Comparison of ENCODE assay signal across 21 cellular contexts in genomic region chr7:7702826-7703225, GRCh38. TPM values are rescaled to one million over a fixed set of nuclear protein-coding genes. Genes with fewer than 3 reads are reported as not detected.
DNase-seq lines count a peak whose midpoint lies in the region; ATAC-seq, FAIRE-seq and TF ChIP-seq lines count a peak whose summit lies in the region.
"Had no signal": no experiment of that assay in that cellular context is flagged by ENCODE, and none has a peak within 500 bp of the region (broad histone marks: within the 10 kb centered on the region; RNA-seq: fewer than 3 reads in every experiment).

No MANE protein-coding gene starts in this region.

- WGBS in right lobe of liver (ENCODE audit: insufficient coverage, low coverage, low lambda C conversion rate, missing lambda C conversion rate), result 44% methylated on average over 4 of the region's 4 CpGs

- DNase-seq in AG09309 (ENCODE audit: low read depth), result peak; percentile 55
- DNase-seq in GM12891 (ENCODE audit: insufficient read length, low spot score), result no peak
- DNase-seq in SK-N-MC (ENCODE audit: low read depth, low spot score), result peak; percentile 45
- DNase-seq in right lobe of liver, result no peak
- DNase-seq in NCI-H187 (lab: John Stamatoyannopoulos, UW), result no peak
- DNase-seq in stimulated activated naive CD8-positive, alpha-beta T cell treated with anti-CD3 and anti-CD28 coated beads, Interleukin-15, amount 100 ng/mL, for 72 hours, result no peak
- no peak for DNase-seq in activated CD8-positive, alpha-beta memory T cell treated with anti-CD3 and anti-CD28 coated beads, Interleukin-2, amount 50 U/mL, for 48 hours
- no peak for DNase-seq in DMS53 treated with DMSO at 0.1 percent for 48 hours (lab: John Stamatoyannopoulos, UW; ENCODE audit: unreplicated experiment)
- DNase-seq: activated CD4-positive, CD25-positive, alpha-beta regulatory T cell treated with anti-CD3 and anti-CD28 coated beads, Interleukin-2, amount 50 U/mL, for 72 hours; activated CD8-positive, alpha-beta memory T cell treated with anti-CD3 and anti-CD28 coated beads, Interleukin-2, amount 10 ng/mL, durations not matched to agents 7 days and 5 days; activated gamma-delta T cell treated with Interleukin-2 at 50 U/mL for 16 hours; anterior cingulate cortex; Caco-2; gastrocnemius medialis; MV-4-11; naive B cell; Right ventricle myocardium superior; stimulated activated CD4-positive, alpha-beta T cell treated with anti-CD3 and anti-CD28 coated beads, Interleukin-12 subunit alpha, Interleukin-12 subunit beta, amount 100 ng/mL, for 4 hours; uterus had no signal

- H3K9ac ChIP-seq in SK-N-MC (ENCODE audit: insufficient read length), result peak overlapping the region; percentile 12

- H3K4me3 ChIP-seq in AG09309 (ENCODE audit: control insufficient read depth, low read depth, low read length) (no peak overlapping the region), SK-N-MC (peak overlapping the region; percentile 45), right lobe of liver (no peak overlapping the region)
- H3K4me3 ChIP-seq: gastrocnemius medialis, uterus had no signal

- H3K27ac Mint-ChIP-seq in stimulated activated naive CD8-positive, alpha-beta T cell treated with anti-CD3 and anti-CD28 coated beads, Interleukin-15, amount 100 ng/mL, for 72 hours, result no peak overlapping the region
- H3K27ac Mint-ChIP-seq: activated CD8-positive, alpha-beta memory T cell treated with anti-CD3 and anti-CD28 coated beads, Interleukin-2, amount 10 ng/mL, durations not matched to agents 7 days and 5 days; IgD-negative memory B cell; stimulated activated memory B cell treated with anti-CD40 and anti-IgM and Interleukin-4, amounts not matched to agents 10 μg/mL and 1 μg/mL and 100 μg/mL, for 72 hours had no signal

- TF ChIP-seq CTCF in AG09309 (IDR thresholded peaks at IDR 0.05; ENCODE audit: control insufficient read depth, insufficient read depth, low read depth, low read length, missing control alignments), result no peak
- no peak for TF ChIP-seq CTCF in right lobe of liver (IDR thresholded peaks at IDR 0.05)

- no peaks in the 10 kb centered on the region for H3K36me3 ChIP-seq in SK-N-MC (ENCODE audit: insufficient read depth, low read length)
- H3K36me3 ChIP-seq in right lobe of liver, result no peaks in the 10 kb centered on the region
- H3K36me3 ChIP-seq: gastrocnemius medialis, uterus had no signal

- H3K4me1 ChIP-seq in right lobe of liver, result no peaks in the 10 kb centered on the region

- H3K27ac ChIP-seq in SK-N-MC, result no peak overlapping the region; the same call in 1 of the 2 replicates
- H3K27ac ChIP-seq in right lobe of liver, result no peak overlapping the region
- H3K27ac ChIP-seq: uterus had no signal

- H3K4me3 Mint-ChIP-seq in stimulated activated naive CD8-positive, alpha-beta T cell treated with anti-CD3 and anti-CD28 coated beads, Interleukin-15, amount 100 ng/mL, for 72 hours, result no peak overlapping the region
- H3K4me3 Mint-ChIP-seq: activated CD8-positive, alpha-beta memory T cell treated with anti-CD3 and anti-CD28 coated beads, Interleukin-2, amount 10 ng/mL, durations not matched to agents 7 days and 5 days; IgD-negative memory B cell; naive B cell; stimulated activated memory B cell treated with anti-CD40 and anti-IgM and Interleukin-4, amounts not matched to agents 10 μg/mL and 1 μg/mL and 100 μg/mL, for 72 hours had no signal

- no peaks in the 10 kb centered on the region for H3K27me3 Mint-ChIP-seq in stimulated activated naive CD8-positive, alpha-beta T cell treated with anti-CD3 and anti-CD28 coated beads, Interleukin-15, amount 100 ng/mL, for 72 hours
- H3K27me3 Mint-ChIP-seq: activated CD8-positive, alpha-beta memory T cell treated with anti-CD3 and anti-CD28 coated beads, Interleukin-2, amount 10 ng/mL, durations not matched to agents 7 days and 5 days; IgD-negative memory B cell; naive B cell; stimulated activated memory B cell treated with anti-CD40 and anti-IgM and Interleukin-4, amounts not matched to agents 10 μg/mL and 1 μg/mL and 100 μg/mL, for 72 hours had no signal

- intact Hi-C loops in right lobe of liver (cut with DNase I), result no loop called here

- TF ChIP-seq POLR2A in GM12891 (IDR thresholded peaks at IDR 0.05; ENCODE audit: low read depth, low read length) (no peak), right lobe of liver (IDR thresholded peaks at IDR 0.05) (no peak)

- no peaks in the 10 kb centered on the region for H3K9me3 Mint-ChIP-seq in stimulated activated naive CD8-positive, alpha-beta T cell treated with anti-CD3 and anti-CD28 coated beads, Interleukin-15, amount 100 ng/mL, for 72 hours
- H3K9me3 Mint-ChIP-seq: IgD-negative memory B cell; naive B cell; stimulated activated memory B cell treated with anti-CD40 and anti-IgM and Interleukin-4, amounts not matched to agents 10 μg/mL and 1 μg/mL and 100 μg/mL, for 72 hours had no signal

- peak; percentile 52 for FAIRE-seq in GM12891 (lab: Jason Lieb, UNC)

- peak; percentile 58 to 84 (median 72) for ATAC-seq in right lobe of liver
- ATAC-seq in stimulated activated naive CD8-positive, alpha-beta T cell treated with anti-CD3 and anti-CD28 coated beads, Interleukin-15, amount 100 ng/mL, for 72 hours, result no peak
- ATAC-seq: activated CD8-positive, alpha-beta memory T cell treated with anti-CD3 and anti-CD28 coated beads, Interleukin-2, amount 10 ng/mL, durations not matched to agents 7 days and 5 days; stimulated activated memory B cell treated with anti-CD40 and anti-IgM and Interleukin-4, amounts not matched to agents 10 μg/mL and 1 μg/mL and 100 μg/mL, for 72 hours had no signal

- no peaks in the 10 kb centered on the region for H3K9me3 ChIP-seq in SK-N-MC (ENCODE audit: low read depth, low read length)
- H3K9me3 ChIP-seq in right lobe of liver, result no peaks in the 10 kb centered on the region
- H3K9me3 ChIP-seq: Caco-2, gastrocnemius medialis, uterus had no signal

- H3K27me3 ChIP-seq in right lobe of liver, result no peaks in the 10 kb centered on the region
- H3K27me3 ChIP-seq: gastrocnemius medialis, uterus had no signal

- peaks cover 43% of the 10 kb centered on the region for H3K4me1 Mint-ChIP-seq in stimulated activated naive CD8-positive, alpha-beta T cell treated with anti-CD3 and anti-CD28 coated beads, Interleukin-15, amount 100 ng/mL, for 72 hours

TF ChIP-seq in GM12891, 5 proteins besides CTCF, POLR2A, EP300 and RAD21:
- TF ChIP-seq TAF1 (IDR thresholded peaks at IDR 0.05; ENCODE audit: low read depth, low read length), result no peak
- TF ChIP-seq SPI1 (IDR thresholded peaks at IDR 0.05; ENCODE audit: low read depth, low read length), result no peak
- no peak for TF ChIP-seq POU2F2 (IDR thresholded peaks at IDR 0.05; ENCODE audit: low read depth, low read length)
- no peak for TF ChIP-seq PAX5 (IDR thresholded peaks at IDR 0.05; ENCODE audit: insufficient read depth, low read length, severe bottlenecking)
- TF ChIP-seq POLR2AphosphoS5 (IDR thresholded peaks at IDR 0.05; ENCODE audit: low read depth, low read length), result no peak

RNA-seq across cellular contexts. Expression of gene RPA3, which starts 15.6 kb away (rescaled TPM):
- 80.1 TPM for polyA plus RNA-seq in GM12891 (2012; ENCODE audit: low read depth, missing spikeins)
- total RNA-seq in right lobe of liver, result 10 to 100 TPM; 11.3 to 22.3 (median 21.4) TPM

Comparison
In these comparisons a context has a peak if more than half of its experiments do, and no peak if none do; other contexts are left out.
1. DNase-seq: peak in AG09309 (single experiment) and SK-N-MC (single experiment); none in GM12891 (single experiment), right lobe of liver (0 of 3), NCI-H187 (0 of 2), stimulated activated naive CD8-positive, alpha-beta T cell treated with anti-CD3 and anti-CD28 coated beads, Interleukin-15, amount 100 ng/mL, for 72 hours (0 of 2), activated CD8-positive, alpha-beta memory T cell treated with anti-CD3 and anti-CD28 coated beads, Interleukin-2, amount 50 U/mL, for 48 hours (single experiment) and DMS53 treated with DMSO at 0.1 percent for 48 hours (single experiment).